In the genomic region with DNA sequence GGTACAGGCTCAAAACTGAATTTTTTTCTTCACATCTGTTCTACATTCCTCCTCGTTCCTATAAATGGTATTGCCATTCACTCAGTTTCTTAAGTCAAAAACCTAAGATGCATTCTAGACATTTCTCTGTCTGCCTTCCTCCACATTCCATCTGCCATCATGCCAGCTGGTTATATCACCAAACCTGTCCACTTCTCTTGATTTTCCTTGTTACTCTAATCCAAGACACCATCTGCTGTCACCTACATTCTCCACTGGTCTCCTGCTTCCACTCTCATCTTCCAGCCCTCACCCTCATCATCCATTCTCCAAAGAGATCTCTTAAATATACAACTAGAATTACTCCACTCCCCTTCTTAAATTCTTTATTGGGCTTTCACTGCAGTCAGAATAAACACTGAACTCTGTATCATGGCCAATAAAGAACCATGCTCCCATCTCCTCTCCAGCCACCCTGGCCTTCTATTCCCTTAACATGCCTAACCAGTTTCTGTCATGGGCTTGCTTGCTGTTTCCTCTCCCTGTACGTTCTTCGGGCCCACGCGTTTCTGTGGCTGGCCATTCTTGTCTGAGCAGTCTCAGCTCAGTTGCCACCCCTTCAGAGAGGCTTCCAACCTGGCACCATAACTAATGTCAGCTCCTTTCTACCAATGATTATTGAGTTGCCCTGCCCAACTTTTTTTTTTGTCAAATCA, we compare ENCODE assay signal across 23 cellular contexts.
"Had no signal": no experiment of that assay in that cellular context is flagged by ENCODE, and none has a peak within 500 bp of the region (broad histone marks: within the 10 kb centered on the region; RNA-seq: fewer than 3 reads in every experiment).

No MANE protein-coding gene starts in this region.

- H3K27me3 Mint-ChIP-seq: stimulated activated naive CD8-positive, alpha-beta T cell treated with anti-CD3 and anti-CD28 coated beads, Interleukin-15, amount 100 ng/mL, for 72 hours had no signal

- DNase-seq: esophagus squamous epithelium; foreskin fibroblast; head of caudate nucleus; hippocampal formation; left colon; left ventricle myocardium superior; mesenchymal stem cell; midbrain; occipital lobe; pancreas; psoas muscle; retina; right lobe of liver; stimulated activated CD4-positive, alpha-beta T cell treated with anti-CD3 and anti-CD28 coated beads, Interleukin-4, amount 100 ng/mL, for 1 hour; stimulated activated CD8-positive, alpha-beta memory T cell treated with anti-CD3 and anti-CD28 coated beads, Interleukin-4, amount 100 ng/mL, for 48 hours; stimulated activated naive CD8-positive, alpha-beta T cell treated with anti-CD3 and anti-CD28 coated beads, Interleukin-15, amount 100 ng/mL, for 72 hours; testis; upper lobe of right lung had no signal

- H3K36me3 ChIP-seq: esophagus squamous epithelium, pancreas, right lobe of liver, tibial nerve, upper lobe of right lung, vagina had no signal

- ATAC-seq: left colon; left ventricle myocardium superior; natural killer cell treated with Interleukin-12 subunit alpha and Interleukin-12 subunit beta and Interleukin-15 and Interleukin-18, amount 100 ng/mL, for 72 hours; pancreas; psoas muscle; right lobe of liver; stimulated activated naive CD8-positive, alpha-beta T cell treated with anti-CD3 and anti-CD28 coated beads, Interleukin-15, amount 100 ng/mL, for 72 hours; upper lobe of right lung had no signal

- H3K27ac ChIP-seq: esophagus squamous epithelium, pancreas, psoas muscle, right lobe of liver, testis, upper lobe of right lung, vagina had no signal

- H3K4me1 ChIP-seq: esophagus squamous epithelium, pancreas, psoas muscle, right lobe of liver, testis, tibial nerve, upper lobe of right lung, vagina had no signal

- H3K4me3 Mint-ChIP-seq: natural killer cell treated with Interleukin-12 subunit alpha and Interleukin-12 subunit beta and Interleukin-15 and Interleukin-18, amount 100 ng/mL, for 72 hours; stimulated activated effector memory CD8-positive, alpha-beta T cell treated with anti-CD3 and anti-CD28 coated beads, Interleukin-12 subunit alpha, Interleukin-12 subunit beta, amount 100 ng/mL, for 72 hours; stimulated activated naive CD8-positive, alpha-beta T cell treated with anti-CD3 and anti-CD28 coated beads, Interleukin-15, amount 100 ng/mL, for 72 hours had no signal

- H3K4me1 Mint-ChIP-seq: stimulated activated effector memory CD8-positive, alpha-beta T cell treated with anti-CD3 and anti-CD28 coated beads, Interleukin-12 subunit alpha, Interleukin-12 subunit beta, amount 100 ng/mL, for 72 hours; stimulated activated naive CD8-positive, alpha-beta T cell treated with anti-CD3 and anti-CD28 coated beads, Interleukin-15, amount 100 ng/mL, for 72 hours had no signal

- H3K27ac Mint-ChIP-seq: natural killer cell treated with Interleukin-12 subunit alpha and Interleukin-12 subunit beta and Interleukin-15 and Interleukin-18, amount 100 ng/mL, for 72 hours; stimulated activated effector memory CD8-positive, alpha-beta T cell treated with anti-CD3 and anti-CD28 coated beads, Interleukin-12 subunit alpha, Interleukin-12 subunit beta, amount 100 ng/mL, for 72 hours; stimulated activated naive CD8-positive, alpha-beta T cell treated with anti-CD3 and anti-CD28 coated beads, Interleukin-15, amount 100 ng/mL, for 72 hours had no signal

- H3K36me3 Mint-ChIP-seq: natural killer cell treated with Interleukin-12 subunit alpha and Interleukin-12 subunit beta and Interleukin-15 and Interleukin-18, amount 100 ng/mL, for 72 hours; stimulated activated effector memory CD8-positive, alpha-beta T cell treated with anti-CD3 and anti-CD28 coated beads, Interleukin-12 subunit alpha, Interleukin-12 subunit beta, amount 100 ng/mL, for 72 hours had no signal

- H3K9me3 ChIP-seq: esophagus squamous epithelium, pancreas, psoas muscle, right lobe of liver, testis, tibial nerve, upper lobe of right lung, vagina had no signal

- H3K9me3 Mint-ChIP-seq: stimulated activated naive CD8-positive, alpha-beta T cell treated with anti-CD3 and anti-CD28 coated beads, Interleukin-15, amount 100 ng/mL, for 72 hours had no signal

- H3K27me3 ChIP-seq: esophagus squamous epithelium, pancreas, right lobe of liver, testis, tibial nerve, upper lobe of right lung, vagina had no signal

- H3K4me3 ChIP-seq: esophagus squamous epithelium, lung, pancreas, psoas muscle, right lobe of liver, testis, tibial nerve, upper lobe of right lung, vagina had no signal
